Comparison of ENCODE assay signal across 17 cellular contexts in the genomic region with DNA sequence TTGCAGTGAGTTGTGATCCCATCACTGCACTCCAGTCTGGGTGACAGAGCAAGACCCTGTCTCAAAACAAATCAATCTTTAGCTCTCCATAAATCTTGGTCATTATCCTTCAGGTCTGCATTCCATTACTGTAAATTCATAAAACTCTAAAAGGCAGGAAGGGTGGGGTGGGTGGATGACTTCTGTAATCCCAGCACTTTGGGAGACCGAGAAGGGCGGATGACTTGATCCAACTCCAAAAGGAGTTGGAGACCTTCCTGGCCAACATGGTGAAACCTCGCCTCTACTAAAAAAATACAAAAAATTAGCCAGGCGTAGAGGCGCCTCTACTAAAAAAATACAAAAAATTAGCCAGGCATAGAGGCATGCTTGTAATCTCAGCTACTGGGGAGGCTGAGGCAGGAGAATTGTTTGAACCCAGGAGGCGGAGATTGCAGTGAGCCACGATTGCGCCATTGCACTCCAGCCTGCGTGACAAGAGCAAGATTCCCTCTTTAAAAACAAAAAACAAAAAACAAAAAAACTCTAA.
"Had no signal": no experiment of that assay in that cellular context is flagged by ENCODE, and none has a peak within 500 bp of the region (broad histone marks: within the 10 kb centered on the region; RNA-seq: fewer than 3 reads in every experiment).

No MANE protein-coding gene starts in this region.

- H3K27ac Mint-ChIP-seq: mesothelial cell of epicardium had no signal

- H3K27ac ChIP-seq: brain microvascular endothelial cell, colonic mucosa, tibial artery, uterus had no signal

- DNase-seq: activated CD4-positive, alpha-beta T cell treated with anti-CD3 and anti-CD28 coated beads for 48 hours; activated CD8-positive, alpha-beta memory T cell treated with anti-CD3 and anti-CD28 coated beads for 24 hours; activated CD8-positive, alpha-beta memory T cell treated with anti-CD3 and anti-CD28 coated beads, Interleukin-2, amount 50 U/mL, for 48 hours; activated gamma-delta T cell treated with Interleukin-2 at 50 U/mL for 16 hours; brain microvascular endothelial cell; central memory CD4-positive, alpha-beta T cell; colonic mucosa; hypothalamus; islet precursor cell; stimulated activated CD4-positive, alpha-beta T cell treated with anti-CD3 and anti-CD28 coated beads, Interleukin-2, amount 100 ng/mL, for 24 hours; stimulated activated naive CD4-positive, alpha-beta T cell treated with Interleukin-2 at 50 U/mL for 16 hours; tibial artery; uterus had no signal

- H3K4me3 Mint-ChIP-seq: mesothelial cell of epicardium had no signal

- ATAC-seq: activated naive CD4-positive, alpha-beta T cell treated with anti-CD3 and anti-CD28 coated beads, Interleukin-2, amount 50 U/mL, for 72 hours had no signal

- H3K36me3 Mint-ChIP-seq: mesothelial cell of epicardium had no signal

- H3K27me3 Mint-ChIP-seq: progenitor cell of endocrine pancreas had no signal

- H3K4me3 ChIP-seq: colonic mucosa, lung, tibial artery, uterus had no signal

- H3K9me3 Mint-ChIP-seq: activated naive CD4-positive, alpha-beta T cell treated with anti-CD3 and anti-CD28 coated beads, Interleukin-2, amount 50 U/mL, for 72 hours; mesothelial cell of epicardium had no signal
